Comparison of ENCODE assay signal across 1 cellular context in genomic region chr18:36207969-36208368, GRCh38. TPM values are rescaled to one million over a fixed set of nuclear protein-coding genes. Genes with fewer than 3 reads are reported as not detected.
"Had no signal": no experiment of that assay in that cellular context is flagged by ENCODE, and none has a peak within 500 bp of the region (broad histone marks: within the 10 kb centered on the region; RNA-seq: fewer than 3 reads in every experiment).

No MANE protein-coding gene starts in this region.

RNA-seq across cellular contexts. Expression of gene MOCOS, which starts 20.7 kb away (rescaled TPM):
- total RNA-seq: activated naive CD4-positive, alpha-beta T cell treated with anti-CD3 and anti-CD28 coated beads for 36 hours had no signal
